ENCODE assay signal across 25 cellular contexts in genomic region chr20:37162674-37163073, GRCh38.
"Had no signal": no experiment of that assay in that cellular context is flagged by ENCODE, and none has a peak within 500 bp of the region (broad histone marks: within the 10 kb centered on the region; RNA-seq: fewer than 3 reads in every experiment).

No MANE protein-coding gene starts in this region.

- H3K27ac ChIP-seq: gastrocnemius medialis, ovary, psoas muscle, sigmoid colon, spleen, suprapubic skin, transverse colon, upper lobe of right lung, uterus had no signal

- H3K4me3 ChIP-seq: gastrocnemius medialis, lung, mucosa of descending colon, ovary, psoas muscle, sigmoid colon, spleen, suprapubic skin, transverse colon, upper lobe of right lung, uterus had no signal

- ATAC-seq: gastrocnemius medialis; left lobe of liver; mucosa of descending colon; psoas muscle; right cardiac atrium; stimulated activated memory B cell treated with anti-CD40 and anti-IgM and Interleukin-4, amounts not matched to agents 10 μg/mL and 1 μg/mL and 100 μg/mL, for 72 hours; stimulated activated naive CD8-positive, alpha-beta T cell treated with anti-CD3 and anti-CD28 coated beads, Interleukin-15, Interleukin-2, amounts not matched to agents 100 U/mL and 50 U/mL, for 24 hours; upper lobe of right lung had no signal

- H3K4me1 ChIP-seq: gastrocnemius medialis, psoas muscle, sigmoid colon, spleen, transverse colon, upper lobe of right lung, uterus had no signal

- H3K27me3 Mint-ChIP-seq: memory B cell; naive B cell; stimulated activated memory B cell treated with anti-CD40 and anti-IgM and Interleukin-4, amounts not matched to agents 10 μg/mL and 1 μg/mL and 100 μg/mL, for 72 hours had no signal

- DNase-seq: cortex of kidney; effector CD4-positive, alpha-beta T cell; gastrocnemius medialis; kidney; mucosa of descending colon; naive B cell; occipital lobe; ovary; posterior cingulate gyrus; psoas muscle; right cardiac atrium; sigmoid colon; spleen; stimulated activated CD4-positive, alpha-beta T cell treated with anti-CD3 and anti-CD28 coated beads, Interleukin-4, amount 100 ng/mL, for 4 hours; stimulated activated naive CD8-positive, alpha-beta T cell treated with anti-CD3 and anti-CD28 coated beads, Interleukin-15, Interleukin-2, amounts not matched to agents 100 U/mL and 50 U/mL, for 24 hours; transverse colon; upper lobe of right lung; uterus had no signal

- FAIRE-seq: kidney had no signal

- H3K9me3 Mint-ChIP-seq: memory B cell; mesothelial cell of epicardium; naive B cell; nephron; stimulated activated memory B cell treated with anti-CD40 and anti-IgM and Interleukin-4, amounts not matched to agents 10 μg/mL and 1 μg/mL and 100 μg/mL, for 72 hours had no signal

- H3K9me3 ChIP-seq: gastrocnemius medialis, mucosa of descending colon, ovary, psoas muscle, sigmoid colon, spleen, suprapubic skin, transverse colon, upper lobe of right lung, uterus had no signal

- H3K27ac Mint-ChIP-seq: memory B cell; mesothelial cell of epicardium; naive B cell; nephron; stimulated activated memory B cell treated with anti-CD40 and anti-IgM and Interleukin-4, amounts not matched to agents 10 μg/mL and 1 μg/mL and 100 μg/mL, for 72 hours had no signal

- H3K36me3 Mint-ChIP-seq: mesothelial cell of epicardium had no signal

- H3K4me1 Mint-ChIP-seq: memory B cell; nephron; stimulated activated memory B cell treated with anti-CD40 and anti-IgM and Interleukin-4, amounts not matched to agents 10 μg/mL and 1 μg/mL and 100 μg/mL, for 72 hours had no signal

- H3K27me3 ChIP-seq: gastrocnemius medialis, ovary, sigmoid colon, spleen, suprapubic skin, transverse colon, upper lobe of right lung, uterus had no signal

- H3K4me3 Mint-ChIP-seq: memory B cell; mesothelial cell of epicardium; naive B cell; nephron; stimulated activated memory B cell treated with anti-CD40 and anti-IgM and Interleukin-4, amounts not matched to agents 10 μg/mL and 1 μg/mL and 100 μg/mL, for 72 hours had no signal

- H3K36me3 ChIP-seq: ovary, suprapubic skin, transverse colon, upper lobe of right lung, uterus had no signal
